14 cellular contexts compared by ENCODE assay signal in the genomic region with DNA sequence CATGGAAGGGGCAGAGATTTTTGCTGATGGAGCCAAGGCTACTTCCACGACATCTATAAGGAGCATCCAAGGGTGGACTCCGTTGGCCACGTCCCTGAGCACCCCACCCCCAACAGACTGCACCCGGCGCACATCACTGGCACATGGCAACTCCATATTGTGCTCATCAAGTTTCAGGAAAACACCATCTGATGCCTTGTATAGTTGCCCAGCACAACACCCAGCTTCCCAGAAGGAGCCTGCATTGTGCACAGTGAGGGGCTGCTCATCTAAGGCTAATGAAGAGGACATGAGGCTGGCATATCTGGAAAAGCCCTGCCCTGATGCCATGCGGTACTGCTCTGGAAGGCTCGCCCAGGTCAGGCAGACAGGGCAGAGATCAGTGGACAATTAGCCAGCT. TPM values are rescaled to one million over a fixed set of nuclear protein-coding genes. Genes with fewer than 3 reads are reported as not detected.
A peak's percentile ranks its signal among the peaks of the same experiment; 100 is the strongest.
DNase-seq lines count a peak whose midpoint lies in the region; ATAC-seq and TF ChIP-seq lines count a peak whose summit lies in the region.
"Had no signal": no experiment of that assay in that cellular context is flagged by ENCODE, and none has a peak within 500 bp of the region (broad histone marks: within the 10 kb centered on the region; RNA-seq: fewer than 3 reads in every experiment).

No MANE protein-coding gene starts in this region.

- H3K79me1 ChIP-seq in mesenchymal stem cell (replicated peaks; ENCODE audit: low read length, poor library complexity, severe bottlenecking) = no peaks in the 10 kb centered on the region

- H2AFZ ChIP-seq in mesenchymal stem cell (ENCODE audit: low read depth, low read length) = no peak overlapping the region

- H3K9me3 Mint-ChIP-seq in progenitor cell of endocrine pancreas (ENCODE audit: low read depth) = no peaks in the 10 kb centered on the region
- H3K9me3 Mint-ChIP-seq: CD8-positive, alpha-beta memory T cell had no signal

- no peak overlapping the region for H2AK5ac ChIP-seq in mesenchymal stem cell (ENCODE audit: low read length, severe bottlenecking)

- H3K9ac ChIP-seq in BLaER1 treated with 17β-estradiol and CSF1 and Interleukin-3, amounts not matched to agents 10 nM and 100 nM = no peak overlapping the region
- no peak overlapping the region for H3K9ac ChIP-seq in mesenchymal stem cell (ENCODE audit: low read length)

- H3K36me3 ChIP-seq in BLaER1 treated with 17β-estradiol and CSF1 and Interleukin-3, amounts not matched to agents 10 nM and 100 nM = no peaks in the 10 kb centered on the region
- H3K36me3 ChIP-seq in mesenchymal stem cell (ENCODE audit: control insufficient read depth in 1 of 2, insufficient read depth in 2 of 2, low read depth in 1 of 2, low read length in 2 of 2) = no peaks in the 10 kb centered on the region
- H3K36me3 ChIP-seq: BE2C, HAP-1 had no signal

- no peak overlapping the region for H4K8ac ChIP-seq in mesenchymal stem cell (ENCODE audit: low read length)

- TF ChIP-seq CTCF in progenitor cell of endocrine pancreas (IDR thresholded peaks at IDR 0.05; ENCODE audit: unreplicated experiment) = no peak

- WGBS in mesenchymal stem cell = 94% methylated on average over 7 of the region's 7 CpGs

- H3K14ac ChIP-seq in mesenchymal stem cell (ENCODE audit: low read length in 2 of 2) = peak overlapping the region in 1 of 2 experiments; percentile 20

- H4K20me1 ChIP-seq in BLaER1 treated with 17β-estradiol and CSF1 and Interleukin-3, amounts not matched to agents 10 nM and 100 nM = peaks cover 0 to 6% (median 0%) of the 10 kb centered on the region in 11 experiments; a peak in 2 of 22 replicates

- H2BK120ac ChIP-seq in mesenchymal stem cell (ENCODE audit: low read depth, low read length) = no peak overlapping the region

- no peak overlapping the region for H3K23ac ChIP-seq in mesenchymal stem cell (ENCODE audit: low read length in 2 of 2)

- peaks cover 12% of the 10 kb centered on the region for H3K4me1 Mint-ChIP-seq in progenitor cell of endocrine pancreas (ENCODE audit: low read depth)

- H3K27ac ChIP-seq in BLaER1 treated with 17β-estradiol and CSF1 and Interleukin-3, amounts not matched to agents 10 nM and 100 nM = no peak overlapping the region
- H3K27ac ChIP-seq in mesenchymal stem cell (ENCODE audit: low read length, poor library complexity, severe bottlenecking) = no peak overlapping the region

- no peak overlapping the region for H2BK12ac ChIP-seq in mesenchymal stem cell (ENCODE audit: low read length in 2 of 2)

- H3K4me3 Mint-ChIP-seq in progenitor cell of endocrine pancreas (ENCODE audit: low read depth) = no peak overlapping the region
- H3K4me3 Mint-ChIP-seq: CD8-positive, alpha-beta memory T cell had no signal

- no peaks in the 10 kb centered on the region for H3K36me3 Mint-ChIP-seq in progenitor cell of endocrine pancreas (ENCODE audit: insufficient read depth)
- H3K36me3 Mint-ChIP-seq: CD8-positive, alpha-beta memory T cell had no signal

- H3K4me1 ChIP-seq in BLaER1 treated with 17β-estradiol and CSF1 and Interleukin-3, amounts not matched to agents 10 nM and 100 nM = peaks cover 47 to 100% (median 93%) of the 10 kb centered on the region in 10 experiments
- H3K4me1 ChIP-seq in mesenchymal stem cell (ENCODE audit: control insufficient read depth, insufficient read depth, low read depth, low read length) = peaks cover 12% of the 10 kb centered on the region

- no peaks in the 10 kb centered on the region for H3K9me3 ChIP-seq in BLaER1 treated with 17β-estradiol and CSF1 and Interleukin-3, amounts not matched to agents 10 nM and 100 nM (replicated peaks in 1 of 11)
- no peaks in the 10 kb centered on the region for H3K9me3 ChIP-seq in mesenchymal stem cell (ENCODE audit: control insufficient read depth, low read length)
- H3K9me3 ChIP-seq: BE2C, HAP-1 had no signal

- H3K4me3 ChIP-seq in BLaER1 treated with 17β-estradiol and CSF1 and Interleukin-3, amounts not matched to agents 10 nM and 100 nM = no peak overlapping the region
- no peak overlapping the region for H3K4me3 ChIP-seq in mesenchymal stem cell (ENCODE audit: insufficient read depth in 1 of 2, low read depth in 1 of 2, low read length in 2 of 2)
- H3K4me3 ChIP-seq: HAP-1 had no signal

- H2BK15ac ChIP-seq in mesenchymal stem cell (ENCODE audit: low read depth, poor library complexity, severe bottlenecking) = peak overlapping the region; percentile 52

- peaks cover 37% of the 10 kb centered on the region for H3K27me3 Mint-ChIP-seq in progenitor cell of endocrine pancreas

- no peaks in the 10 kb centered on the region for H3K27me3 ChIP-seq in BLaER1 treated with 17β-estradiol and CSF1 and Interleukin-3, amounts not matched to agents 10 nM and 100 nM
- H3K27me3 ChIP-seq in mesenchymal stem cell (ENCODE audit: control insufficient read depth in 1 of 2, insufficient read depth in 1 of 2, low read length in 2 of 2) = peaks cover 64 to 84% of the 10 kb centered on the region in 2 experiments
- H3K27me3 ChIP-seq: BE2C had no signal

- no peak overlapping the region for H3K18ac ChIP-seq in mesenchymal stem cell (ENCODE audit: low read depth in 1 of 2, low read length in 2 of 2)

- DNase-seq in NCI-H1694 (lab: John Stamatoyannopoulos, UW) = peak; percentile 27
- peak; percentile 46 for DNase-seq in NCI-H524 treated with DMSO at 0.1 percent for 48 hours (lab: John Stamatoyannopoulos, UW)
- DNase-seq in mesenchymal stem cell = no peak
- DNase-seq in NCI-H1436 (lab: John Stamatoyannopoulos, UW) = no peak
- DNase-seq in NK-92 treated with Interleukin-12 subunit alpha and Interleukin-12 subunit beta, amount 100 ng/mL, for 24 hours (lab: John Stamatoyannopoulos, UW) = no peak
- no peak for DNase-seq in progenitor cell of endocrine pancreas (ENCODE audit: low spot score, unreplicated experiment)
- DNase-seq: BE2C; CD8-positive, alpha-beta memory T cell; DMS79; GOT3 had no signal

- no peak overlapping the region for H2BK5ac ChIP-seq in mesenchymal stem cell (ENCODE audit: low read depth, low read length, poor library complexity, severe bottlenecking)

- no peak overlapping the region for H3K4ac ChIP-seq in mesenchymal stem cell (ENCODE audit: low read depth in 1 of 2, low read length in 2 of 2)

- ATAC-seq in HG02981 (IDR thresholded peaks at IDR 0.05; ENCODE audit: unreplicated experiment) = no peak
- ATAC-seq: HepG2 had no signal

- no peak overlapping the region for H4K91ac ChIP-seq in mesenchymal stem cell (ENCODE audit: low read length)

- H3K27ac Mint-ChIP-seq in progenitor cell of endocrine pancreas = no peak overlapping the region

- peak overlapping the region in 9 of 11 experiments; percentile 33 to 98 (median 95); a peak in 9 of 22 replicates for H3K4me2 ChIP-seq in BLaER1 treated with 17β-estradiol and CSF1 and Interleukin-3, amounts not matched to agents 10 nM and 100 nM
- no peak overlapping the region for H3K4me2 ChIP-seq in mesenchymal stem cell (ENCODE audit: low read length, poor library complexity, severe bottlenecking)

RNA-seq across cellular contexts. Expression of gene CACNA2D2, which starts 15.0 kb away (rescaled TPM):
- 0.07 TPM for polyA plus RNA-seq in mesenchymal stem cell (2013, experiment 1 of 2)
- polyA plus RNA-seq in mesenchymal stem cell (2013, experiment 2 of 2) = 0.10 TPM
- 5.5 and 6.9 TPM in 2 replicates for total RNA-seq in progenitor cell of endocrine pancreas
- total RNA-seq: HepG2 had no signal
- polyA plus RNA-seq: HepG2 had no signal

RNA-seq across cellular contexts. Expression of gene C3orf18, which starts 49.1 kb away (rescaled TPM):
- polyA plus RNA-seq in mesenchymal stem cell (2013, experiment 1 of 2) = 5.1 TPM
- polyA plus RNA-seq in mesenchymal stem cell (2013, experiment 2 of 2) = 5.3 TPM
- total RNA-seq in progenitor cell of endocrine pancreas = 12.0 and 12.5 TPM in 2 replicates

RNA-seq across cellular contexts. Expression of gene HEMK1, which starts 50.9 kb away (rescaled TPM):
- polyA plus RNA-seq in mesenchymal stem cell (2013, experiment 1 of 2) = 13.9 TPM
- 15.8 TPM for polyA plus RNA-seq in mesenchymal stem cell (2013, experiment 2 of 2)
- 23.0 and 23.7 TPM in 2 replicates for total RNA-seq in progenitor cell of endocrine pancreas

Comparison
In these comparisons a context has a peak if more than half of its experiments do, and no peak if none do; other contexts are left out.
1. DNase-seq: peak in NCI-H1694 (single experiment) and NCI-H524 treated with DMSO at 0.1 percent for 48 hours (single experiment); none in mesenchymal stem cell (single experiment), NCI-H1436 (single experiment), NK-92 treated with Interleukin-12 subunit alpha and Interleukin-12 subunit beta, amount 100 ng/mL, for 24 hours (single experiment) and progenitor cell of endocrine pancreas (single experiment).